In the genomic region with DNA sequence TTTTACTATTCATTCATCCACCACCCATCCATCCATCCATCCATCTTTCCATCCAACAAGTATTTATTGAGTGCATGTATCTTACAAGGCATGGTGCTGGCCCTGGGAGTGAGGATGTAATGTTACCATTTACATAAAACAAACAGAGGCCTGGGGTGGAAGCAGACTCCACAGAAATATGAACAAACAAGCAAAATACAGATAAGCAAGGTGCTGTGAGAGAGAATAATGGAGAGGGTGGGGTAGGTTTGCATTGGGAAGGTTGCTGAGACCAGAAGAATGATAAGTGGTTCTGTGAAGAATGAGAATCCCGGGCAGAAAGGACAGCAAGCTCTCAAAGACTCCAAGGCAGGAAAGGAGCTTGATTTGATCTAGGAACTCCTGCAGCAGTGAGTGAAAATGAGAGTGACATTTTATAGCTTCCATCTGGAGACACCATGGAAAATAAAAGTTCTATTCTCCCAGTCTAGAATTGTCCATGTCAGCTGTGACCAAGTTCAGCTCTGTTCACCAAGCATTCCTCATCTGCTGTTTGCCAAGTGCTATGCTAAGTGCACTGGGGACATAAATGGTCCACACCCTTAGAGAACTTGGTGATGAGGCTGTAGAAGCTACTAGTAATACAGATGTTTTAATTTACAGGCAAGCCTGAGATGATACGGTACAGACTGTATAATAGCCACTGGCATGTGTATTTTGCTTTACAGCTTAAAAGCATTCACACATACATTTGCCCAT, we compare ENCODE assay signal across 1 cellular context.
A peak's percentile ranks its signal among the peaks of the same experiment; 100 is the strongest.
TF ChIP-seq lines count a peak whose summit lies in the region.

No MANE protein-coding gene starts in this region.

TF ChIP-seq in HEK293, 187 proteins besides CTCF, POLR2A, EP300 and RAD21 (continued from another document):
- TF ChIP-seq, protein P1, sequence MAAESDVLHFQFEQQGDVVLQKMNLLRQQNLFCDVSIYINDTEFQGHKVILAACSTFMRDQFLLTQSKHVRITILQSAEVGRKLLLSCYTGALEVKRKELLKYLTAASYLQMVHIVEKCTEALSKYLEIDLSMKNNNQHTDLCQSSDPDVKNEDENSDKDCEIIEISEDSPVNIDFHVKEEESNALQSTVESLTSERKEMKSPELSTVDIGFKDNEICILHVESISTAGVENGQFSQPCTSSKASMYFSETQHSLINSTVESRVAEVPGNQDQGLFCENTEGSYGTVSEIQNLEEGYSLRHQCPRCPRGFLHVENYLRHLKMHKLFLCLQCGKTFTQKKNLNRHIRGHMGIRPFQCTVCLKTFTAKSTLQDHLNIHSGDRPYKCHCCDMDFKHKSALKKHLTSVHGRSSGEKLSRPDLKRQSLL (tag by site-specific recombination; IDR thresholded peaks at IDR 0.05): no peak
- TF ChIP-seq GLIS1 (tag by site-specific recombination; IDR thresholded peaks at IDR 0.05): no peak
- TF ChIP-seq ZBTB20 (tag by site-specific recombination; IDR thresholded peaks at IDR 0.05): peak; percentile 72
TF ChIP-seq in HEK293: peak in this region for 4.
